In genomic region chr1:93615201-93616150, GRCh38 we compare ENCODE assay signal across 9 cellular contexts.
DNase-seq lines count a peak whose midpoint lies in the region; ATAC-seq, FAIRE-seq and TF ChIP-seq lines count a peak whose summit lies in the region.
"Had no signal": no experiment of that assay in that cellular context is flagged by ENCODE, and none has a peak within 500 bp of the region (broad histone marks: within the 10 kb centered on the region; RNA-seq: fewer than 3 reads in every experiment).

No MANE protein-coding gene starts in this region.

- H3K4me3 Mint-ChIP-seq in neural crest cell: no peak overlapping the region

- H3K27me3 ChIP-seq in PC-3 (ENCODE audit: low read length) (no peaks in the 10 kb centered on the region), bronchial epithelial cell (ENCODE audit: control insufficient read depth, insufficient read depth, low read length) (no peaks in the 10 kb centered on the region)

- H3K79me2 ChIP-seq in PC-3 (ENCODE audit: low read length): peaks cover 100% of the 10 kb centered on the region

- H3K36me3 Mint-ChIP-seq in neural crest cell (ENCODE audit: low read depth): no peaks in the 10 kb centered on the region

- peak overlapping the region; percentile 52 for H3K27ac ChIP-seq in PC-3 (ENCODE audit: low read length)

- no TSS peak for BruUV-seq in PC-3 (replicated peaks; lab: Mats Ljungman, UMichigan)

- POLR2A ChIA-PET in PC-3 (lab: Charles Lee; ENCODE audit: unreplicated experiment): no interaction called here

- peak in 2 of 3 experiments; percentile 25 to 65 for DNase-seq in NCI-H1417 (lab: John Stamatoyannopoulos, UW)
- DNase-seq in NCI-H1417 treated with DMSO at 0.1 percent for 48 hours (lab: John Stamatoyannopoulos, UW): no peak
- DNase-seq in PC-3: peak; percentile 47
- peak; percentile 84 for DNase-seq in bronchial epithelial cell (ENCODE audit: low read depth)
- no peak for DNase-seq in neural crest cell (ENCODE audit: low read depth, low spot score)
- DNase-seq in NOMO-1 treated with DMSO at 0.1 percent for 48 hours (lab: John Stamatoyannopoulos, UW; ENCODE audit: unreplicated experiment): no peak
- DNase-seq in NCI-H226: no peak

- no peak overlapping the region for H2AFZ ChIP-seq in PC-3 (ENCODE audit: low read length)

- H3K4me3 ChIP-seq in PC-3 (ENCODE audit: low read length) (peak overlapping the region; percentile 7; the same call in 1 of the 2 replicates), bronchial epithelial cell (ENCODE audit: low read depth, low read length) (no peak overlapping the region)

- peaks cover 75% of the 10 kb centered on the region for H3K4me1 Mint-ChIP-seq in neural crest cell

- H3K36me3 ChIP-seq in PC-3 (ENCODE audit: low read depth, low read length) (peaks cover 60% of the 10 kb centered on the region), bronchial epithelial cell (ENCODE audit: control insufficient read depth, insufficient read depth, low read length) (no peaks in the 10 kb centered on the region)

- H3F3A ChIP-seq in PC-3 (ENCODE audit: low read length, unreplicated experiment): peaks cover 8% of the 10 kb centered on the region

- intact Hi-C loops in PC-3 (cut with micrococcal nuclease): no loop called here

- H3K9me3 ChIP-seq in PC-3 (ENCODE audit: low read length): no peaks in the 10 kb centered on the region

- H3K9me2 ChIP-seq in PC-3 (replicated peaks; ENCODE audit: low read length): no peaks in the 10 kb centered on the region

- CTCF ChIA-PET in PC-3 (lab: Charles Lee): no interaction called here

- FAIRE-seq in bronchial epithelial cell (lab: Jason Lieb, UNC): no peak
- FAIRE-seq: colon had no signal

- TF ChIP-seq CTCF in PC-3 (conservative IDR thresholded peaks at IDR 0.05; ENCODE audit: low read depth, low read length): no peak
- no peak for TF ChIP-seq CTCF in bronchial epithelial cell (IDR thresholded peaks at IDR 0.05; ENCODE audit: insufficient read depth, low read length, severe bottlenecking)
- TF ChIP-seq CTCF in neural crest cell (conservative IDR thresholded peaks at IDR 0.05): no peak

- no peaks in the 10 kb centered on the region for H3K27me3 Mint-ChIP-seq in neural crest cell (ENCODE audit: low read depth)

- peak overlapping the region; percentile 12; the same call in 1 of the 2 replicates for H3K9ac ChIP-seq in PC-3 (ENCODE audit: low read length)

- ATAC-seq in HG02642 (IDR thresholded peaks at IDR 0.05; ENCODE audit: poor library complexity, unreplicated experiment) (peak; percentile 75), PC-3 (peak; percentile 18; the same call in 1 of the 2 replicates)

- peaks cover 90% of the 10 kb centered on the region for H4K20me1 ChIP-seq in PC-3 (ENCODE audit: low read length)

- peak overlapping the region; percentile 81 for H3K27ac Mint-ChIP-seq in neural crest cell (ENCODE audit: unreplicated experiment)

- peak overlapping the region; percentile 2 for H3K4me2 ChIP-seq in PC-3 (ENCODE audit: low read length)

- H3K9me3 Mint-ChIP-seq in neural crest cell: no peaks in the 10 kb centered on the region

- peaks cover 63% of the 10 kb centered on the region for H3K4me1 ChIP-seq in PC-3 (ENCODE audit: insufficient read depth, low read length)

Comparison
In these comparisons a context has a peak if more than half of its experiments do, and no peak if none do; other contexts are left out.
1. DNase-seq: peak in NCI-H1417 (2 of 3), PC-3 (single experiment) and bronchial epithelial cell (single experiment); none in NCI-H1417 treated with DMSO at 0.1 percent for 48 hours (single experiment), neural crest cell (single experiment), NOMO-1 treated with DMSO at 0.1 percent for 48 hours (single experiment) and NCI-H226 (single experiment).